Comparison of ENCODE assay signal across 9 cellular contexts in the genomic region with DNA sequence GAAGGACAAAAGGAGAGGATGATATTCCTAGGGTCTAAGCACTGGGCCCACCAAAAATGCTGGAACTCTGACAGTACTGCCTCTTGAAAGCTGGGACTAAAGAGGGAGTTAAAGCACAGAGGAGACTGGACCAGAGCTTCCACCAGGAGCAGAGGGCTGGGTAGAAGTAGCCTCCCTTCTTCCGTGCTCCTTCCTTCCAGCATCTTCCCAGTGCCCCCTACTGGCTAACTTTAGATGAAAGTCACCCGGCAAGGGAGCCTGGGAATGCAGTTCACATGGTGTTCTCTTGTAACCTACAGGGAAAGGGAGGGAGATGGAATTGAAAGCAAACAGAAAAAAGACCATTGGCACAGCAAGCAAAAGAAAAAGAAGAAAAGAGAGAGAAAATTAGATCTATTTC.
A peak's percentile ranks its signal among the peaks of the same experiment; 100 is the strongest.
DNase-seq lines count a peak whose midpoint lies in the region; ATAC-seq and TF ChIP-seq lines count a peak whose summit lies in the region.
"Had no signal": no experiment of that assay in that cellular context is flagged by ENCODE, and none has a peak within 500 bp of the region (broad histone marks: within the 10 kb centered on the region; RNA-seq: fewer than 3 reads in every experiment).

No MANE protein-coding gene starts in this region.

- no peaks in the 10 kb centered on the region for H3K9me3 Mint-ChIP-seq in progenitor cell of endocrine pancreas (ENCODE audit: low read depth)
- H3K9me3 Mint-ChIP-seq: memory B cell had no signal

- ATAC-seq in HG03064 (IDR thresholded peaks at IDR 0.05; ENCODE audit: low read depth, unreplicated experiment): peak; percentile 80
- no peak for ATAC-seq in HG02870 (IDR thresholded peaks at IDR 0.05; ENCODE audit: unreplicated experiment)
- no peak for ATAC-seq in HG02981 (IDR thresholded peaks at IDR 0.05; ENCODE audit: unreplicated experiment)

- H3K36me3 Mint-ChIP-seq in progenitor cell of endocrine pancreas (ENCODE audit: insufficient read depth): no peaks in the 10 kb centered on the region
- H3K36me3 Mint-ChIP-seq: memory B cell had no signal

- no peak overlapping the region for H3K27ac Mint-ChIP-seq in progenitor cell of endocrine pancreas
- H3K27ac Mint-ChIP-seq: memory B cell had no signal

- H3K4me3 Mint-ChIP-seq in progenitor cell of endocrine pancreas (ENCODE audit: low read depth): no peak overlapping the region
- H3K4me3 Mint-ChIP-seq: memory B cell had no signal

- H3K27me3 Mint-ChIP-seq in progenitor cell of endocrine pancreas: no peaks in the 10 kb centered on the region

- DNase-seq in AG09319 (ENCODE audit: extremely low read depth, low read depth): peak; percentile 29
- peak; percentile 20 for DNase-seq in GM13976 (ENCODE audit: low spot score)
- DNase-seq in SHP77 (lab: John Stamatoyannopoulos, UW): peak; percentile 59 to 60
- DNase-seq in fibroblast of the aortic adventitia (ENCODE audit: low read depth): peak; percentile 78
- DNase-seq in progenitor cell of endocrine pancreas (ENCODE audit: low spot score, unreplicated experiment): peak; percentile 10

- peak; percentile 54 for TF ChIP-seq CTCF in AG09319 (IDR thresholded peaks at IDR 0.05; ENCODE audit: low read depth, low read length)
- TF ChIP-seq CTCF in GM13976 (IDR thresholded peaks at IDR 0.05; ENCODE audit: borderline replicate concordance, control extremely low read depth, extremely low read depth, insufficient read depth, missing control alignments): peak; percentile 60
- TF ChIP-seq CTCF in fibroblast of the aortic adventitia (IDR thresholded peaks at IDR 0.05; ENCODE audit: insufficient read depth, low read length): peak; percentile 79
- TF ChIP-seq CTCF in progenitor cell of endocrine pancreas (IDR thresholded peaks at IDR 0.05; ENCODE audit: unreplicated experiment): peak; percentile 57

- H3K4me1 Mint-ChIP-seq in progenitor cell of endocrine pancreas (ENCODE audit: low read depth): no peaks in the 10 kb centered on the region
- H3K4me1 Mint-ChIP-seq: memory B cell had no signal

- in situ Hi-C loops in GM13976 (cut with MboI; ENCODE audit: low sequenced_read_pairs, unreplicated experiment): no loop called here

- no peak overlapping the region for H3K4me3 ChIP-seq in fibroblast of the aortic adventitia (ENCODE audit: low read depth, low read length)

Comparison
In these comparisons a context has a peak if more than half of its experiments do, and no peak if none do; other contexts are left out.
1. DNase-seq: peak in every context shown above with its lines; median percentile 78 in fibroblast of the aortic adventitia; 60 in SHP77; 29 in AG09319; 20 in GM13976; 10 in progenitor cell of endocrine pancreas.